11 cellular contexts compared by ENCODE assay signal in genomic region chr1:61170328-61171238, GRCh38.
DNase-seq lines count a peak whose midpoint lies in the region; ATAC-seq and TF ChIP-seq lines count a peak whose summit lies in the region.
"Had no signal": no experiment of that assay in that cellular context is flagged by ENCODE, and none has a peak within 500 bp of the region (broad histone marks: within the 10 kb centered on the region; RNA-seq: fewer than 3 reads in every experiment).

No MANE protein-coding gene starts in this region.

- H3K36me3 ChIP-seq in ACC112 (ENCODE audit: insufficient read depth, low read length): peaks cover 6% of the 10 kb centered on the region; the same call in 1 of the 2 replicates
- H3K36me3 ChIP-seq in mucosa of descending colon (ENCODE audit: low read depth): no peaks in the 10 kb centered on the region

- H3K27me3 ChIP-seq in ACC112 (ENCODE audit: insufficient read depth, low read length): no peaks in the 10 kb centered on the region

- H2AFZ ChIP-seq in ACC112 (ENCODE audit: low read length, unreplicated experiment): no peak overlapping the region

- POLR2A ChIA-PET in RWPE1 (lab: Yijun Ruan, JAX; ENCODE audit: low non-redundant PET): no interaction called here

- H3K27ac ChIP-seq in ACC112 (ENCODE audit: low read depth, low read length): peak overlapping the region; percentile 35; the same call in 1 of the 2 replicates
- H3K27ac ChIP-seq in RWPE1: no peak overlapping the region
- peak overlapping the region; percentile 23 for H3K27ac ChIP-seq in epithelial cell of prostate

- H3K4me3 ChIP-seq in ACC112 (ENCODE audit: low read depth, low read length) (peak overlapping the region; percentile 35; the same call in 1 of the 2 replicates), mucosa of descending colon (no peak overlapping the region)

- DNase-seq in RWPE1 (ENCODE audit: low spot score) (peak; percentile 33), epithelial cell of prostate (ENCODE audit: low read depth, low spot score) (peak; percentile 8), mucosa of descending colon (no peak), iPS-NIHi11 (ENCODE audit: low spot score) (no peak), NCI-H1436 treated with DMSO at 0.1 percent for 48 hours (lab: John Stamatoyannopoulos, UW) (no peak)
- no peak for DNase-seq in stimulated activated naive CD4-positive, alpha-beta T cell (lab: John Stamatoyannopoulos, UW)
- DNase-seq: activated CD4-positive, alpha-beta T cell treated with anti-CD3 and anti-CD28 coated beads, Interleukin-2, amount 50 U/mL, for 48 hours; activated naive CD8-positive, alpha-beta T cell treated with anti-CD3 and anti-CD28 coated beads, Interleukin-2, amount 50 U/mL, for 24 hours; glutamatergic neuron had no signal

- H3K79me2 ChIP-seq in ACC112 (ENCODE audit: control insufficient read depth, insufficient read depth, low read length, unreplicated experiment): peaks cover 34% of the 10 kb centered on the region

- peaks cover 36% of the 10 kb centered on the region for H3K4me1 ChIP-seq in ACC112 (ENCODE audit: control insufficient read depth, insufficient read depth, low read length, unreplicated experiment)
- no peaks in the 10 kb centered on the region for H3K4me1 ChIP-seq in mucosa of descending colon (ENCODE audit: low read depth)

- CTCF ChIA-PET in RWPE1 (lab: Yijun Ruan, JAX): no interaction called here

- intact Hi-C loops in mucosa of descending colon (cut with DNase I, micrococcal nuclease): no loop called here

- TF ChIP-seq CTCF in RWPE1 (conservative IDR thresholded peaks at IDR 0.05; ENCODE audit: low read depth): no peak
- TF ChIP-seq CTCF in mucosa of descending colon (IDR thresholded peaks at IDR 0.05): no peak

- ATAC-seq in mucosa of descending colon (peak; percentile 28), GM21381 (IDR thresholded peaks at IDR 0.05; ENCODE audit: unreplicated experiment) (no peak)
- ATAC-seq: activated naive CD8-positive, alpha-beta T cell treated with anti-CD3 and anti-CD28 coated beads, Interleukin-2, amount 50 U/mL, for 24 hours had no signal

- H3K9me3 ChIP-seq in mucosa of descending colon: no peaks in the 10 kb centered on the region

Comparison
In these comparisons a context has a peak if more than half of its experiments do, and no peak if none do; other contexts are left out.
1. DNase-seq: peak in RWPE1 (single experiment) and epithelial cell of prostate (single experiment); none in mucosa of descending colon (0 of 3), stimulated activated naive CD4-positive, alpha-beta T cell (0 of 6), iPS-NIHi11 (single experiment) and NCI-H1436 treated with DMSO at 0.1 percent for 48 hours (single experiment).